Comparison of ENCODE assay signal across 16 cellular contexts in the genomic region with DNA sequence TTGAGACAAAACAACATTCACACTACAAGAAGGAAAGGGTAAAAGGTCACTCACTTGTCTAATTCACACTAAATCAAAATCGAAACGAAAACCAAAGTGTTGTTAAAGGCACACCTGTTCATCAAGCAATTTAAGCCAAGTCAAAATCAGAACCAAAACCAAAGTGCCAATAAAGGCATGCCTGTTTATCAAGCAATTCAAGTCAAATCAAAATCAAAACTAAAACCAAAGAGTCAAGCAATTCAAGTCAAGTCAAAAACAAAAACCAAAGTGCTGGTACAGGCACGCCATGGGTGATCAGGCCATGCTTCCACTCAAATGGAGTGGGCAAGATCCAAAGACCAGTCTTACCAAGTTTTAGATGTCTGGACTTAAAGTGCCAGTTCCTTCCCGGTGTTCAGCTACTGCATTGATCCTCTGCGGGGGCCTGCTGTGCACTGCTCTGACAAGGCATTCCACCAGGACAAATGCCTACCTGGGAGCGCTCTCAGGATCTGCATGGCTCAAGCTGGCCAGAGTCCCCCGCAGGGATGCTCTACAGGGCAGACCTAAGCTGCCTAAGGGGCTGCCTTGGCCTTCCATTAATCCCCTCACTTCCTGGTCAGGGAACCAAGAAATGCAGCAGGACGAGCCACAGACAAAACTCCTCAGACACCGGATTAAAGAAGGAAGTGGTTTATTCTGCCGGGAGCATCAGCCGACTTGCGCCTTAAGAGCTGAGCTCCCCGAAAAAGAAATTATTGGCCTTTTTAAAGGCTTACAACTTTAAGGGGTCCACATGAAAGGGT. TPM values are rescaled to one million over a fixed set of nuclear protein-coding genes. Genes with fewer than 3 reads are reported as not detected.
DNase-seq lines count a peak whose midpoint lies in the region; ATAC-seq, FAIRE-seq and TF ChIP-seq lines count a peak whose summit lies in the region.
"Not testable (repeated sequence)": the region's sequence is repeated elsewhere in the genome, so short reads cannot be mapped to it uniquely, and the experiment has no call there.
"Had no signal": no experiment of that assay in that cellular context is flagged by ENCODE, and none has a peak within 500 bp of the region (broad histone marks: within the 10 kb centered on the region; RNA-seq: fewer than 3 reads in every experiment).

No MANE protein-coding gene starts in this region.

- H4K20me1 ChIP-seq in HepG2 (ENCODE audit: insufficient read depth, low read length) = not testable (repeated sequence)

- peaks cover 11% of the 10 kb centered on the region for H3K4me1 Mint-ChIP-seq in CD4-positive, alpha-beta T cell (ENCODE audit: low read depth)
- peaks cover 19 to 23% (median 20%) of the 10 kb centered on the region in 3 donors for H3K4me1 Mint-ChIP-seq in T-cell
- H3K4me1 Mint-ChIP-seq in activated CD4-positive, alpha-beta memory T cell treated with anti-CD3 and anti-CD28 coated beads, Interleukin-2, amount 10 ng/mL, durations not matched to agents 7 days and 5 days = peaks cover 25% of the 10 kb centered on the region
- H3K4me1 Mint-ChIP-seq in activated naive CD8-positive, alpha-beta T cell (ENCODE audit: low read depth) = peaks cover 11% of the 10 kb centered on the region

- intact Hi-C loops in CD4-positive, alpha-beta T cell (cut with DNase I, micrococcal nuclease) = loop anchor here in 1 of 2 experiments (10.0 kb wide), 1 partner anchor 1635 kb away; no protein-coding TSS in a partner anchor
- intact Hi-C loops in HepG2 (cut with micrococcal nuclease; ENCODE audit: unreplicated experiment) = not testable (repeated sequence)

- not testable (repeated sequence) for H3K27me3 Mint-ChIP-seq in CD4-positive, alpha-beta T cell; T-cell; activated CD4-positive, alpha-beta memory T cell treated with anti-CD3 and anti-CD28 coated beads, Interleukin-2, amount 10 ng/mL, durations not matched to agents 7 days and 5 days; activated naive CD8-positive, alpha-beta T cell

- not testable (repeated sequence) for H3K9me3 ChIP-seq in CD4-positive, alpha-beta T cell (ENCODE audit: control insufficient read depth, low read length); HepG2 (ENCODE audit: low read length)

- not testable (repeated sequence) for BruUV-seq in HepG2 (replicated peaks; lab: Mats Ljungman, UMichigan)

- H3K4me2 ChIP-seq in HepG2 (ENCODE audit: low read depth, low read length) = peak overlapping the region; percentile 56

- not testable (repeated sequence) for DNase-seq in CD4-positive, alpha-beta T cell; GM19239 (ENCODE audit: insufficient read length, low spot score); T-cell; HepG2 (ENCODE audit: low spot score)
- peak; percentile 39 for DNase-seq in activated CD4-positive, alpha-beta memory T cell treated with anti-CD3 and anti-CD28 coated beads, Interleukin-2, amount 10 ng/mL, durations not matched to agents 7 days and 5 days
- peak; percentile 17 for DNase-seq in stimulated activated CD4-positive, alpha-beta T cell treated with anti-CD3 and anti-CD28 coated beads, Interleukin-4, amount 100 ng/mL, for 24 hours

- H3K4me3 ChIP-seq in HepG2 (replicated peaks in 1 of 3; ENCODE audit: insufficient read depth in 1 of 3, low read depth in 2 of 3, low read length in 3 of 3) = not testable (repeated sequence)

- H3K9ac ChIP-seq in HepG2 (ENCODE audit: insufficient read depth, low read depth, low read length) = not testable (repeated sequence)

- in situ Hi-C loops in HepG2 (cut with HindIII; ENCODE audit: extremely low pct_ligation_motif_present, low pct_unique_long_range_greater_than_20kb) = not testable (repeated sequence)

- TF ChIP-seq EP300 in HepG2 (IDR thresholded peaks at IDR 0.05; ENCODE audit: low read depth in 2 of 2, low read length in 2 of 2); HepG2 (CRISPR knock-in tag; IDR thresholded peaks at IDR 0.05; ENCODE audit: borderline replicate concordance): not testable (repeated sequence)

- not testable (repeated sequence) for TF ChIP-seq CTCF in CD4-positive, alpha-beta T cell (IDR thresholded peaks at IDR 0.05); HepG2 (CRISPR knock-in tag; IDR thresholded peaks at IDR 0.05)

- H3K4me1 ChIP-seq in HepG2 (ENCODE audit: insufficient read depth, low read length) = peaks cover 40% of the 10 kb centered on the region

- not testable (repeated sequence) for H3K27me3 ChIP-seq in CD4-positive, alpha-beta T cell (ENCODE audit: control insufficient read depth, insufficient read depth, low read length); HepG2 (ENCODE audit: control insufficient read depth in 1 of 2, insufficient read depth in 2 of 2, low read length in 2 of 2)

- H3K4me3 Mint-ChIP-seq in CD4-positive, alpha-beta T cell = peak overlapping the region; percentile 21
- peak overlapping the region; percentile 31 to 52 (median 43) for H3K4me3 Mint-ChIP-seq in T-cell
- H3K4me3 Mint-ChIP-seq in activated CD4-positive, alpha-beta memory T cell treated with anti-CD3 and anti-CD28 coated beads, Interleukin-2, amount 10 ng/mL, durations not matched to agents 7 days and 5 days = peak overlapping the region; percentile 71
- peak overlapping the region; percentile 25 for H3K4me3 Mint-ChIP-seq in activated naive CD8-positive, alpha-beta T cell

- WGBS in HepG2 (ENCODE audit: low lambda C conversion rate) = 73% methylated on average over 11 of the region's 13 CpGs

- H3K27ac ChIP-seq in CD4-positive, alpha-beta T cell (ENCODE audit: low read depth, low read length); HepG2 (ENCODE audit: extremely low read length, insufficient read depth, low read length): not testable (repeated sequence)

- H2AFZ ChIP-seq in HepG2 (ENCODE audit: low read length) = not testable (repeated sequence)

- H3K79me2 ChIP-seq in HepG2 (ENCODE audit: insufficient read depth, low read length) = not testable (repeated sequence)

- FAIRE-seq in GM19239 (lab: Jason Lieb, UNC) = peak; percentile 81
- FAIRE-seq in HepG2 (lab: Jason Lieb, UNC) = not testable (repeated sequence)

- not testable (repeated sequence) for H3K36me3 ChIP-seq in HepG2 (replicated peaks in 1 of 2; ENCODE audit: control insufficient read depth in 1 of 2, insufficient read depth in 2 of 2, low read length in 2 of 2)

- POLR2A ChIA-PET in CD4-positive, alpha-beta T cell (lab: Charles Lee) = interaction anchor here (1.2 kb wide), 1 partner anchor 9 kb away, joined by 4 read pairs; no protein-coding TSS in a partner anchor
- POLR2A ChIA-PET in T-cell (lab: Charles Lee) = not testable (repeated sequence)
- POLR2A ChIA-PET in activated CD4-positive, alpha-beta memory T cell treated with anti-CD3 and anti-CD28 coated beads, Interleukin-2, amount 10 ng/mL, durations not matched to agents 7 days and 5 days (lab: Charles Lee) = interaction anchor here (1.3 to 1.6 kb wide), 2 partner anchors 10 to 28 kb away, joined by 3 to 6 read pairs; no protein-coding TSS in a partner anchor
- POLR2A ChIA-PET in HepG2 (lab: Yijun Ruan, JAX) = interaction anchor here (1.4 kb wide), 1 partner anchor 184 kb away, joined by 3 read pairs; a partner anchor contains a TSS

- not testable (repeated sequence) for H3K9me3 Mint-ChIP-seq in CD4-positive, alpha-beta T cell; T-cell; activated CD4-positive, alpha-beta memory T cell treated with anti-CD3 and anti-CD28 coated beads, Interleukin-2, amount 10 ng/mL, durations not matched to agents 7 days and 5 days; activated naive CD8-positive, alpha-beta T cell (ENCODE audit: low read depth)

- TF ChIP-seq RAD21 in HepG2 (CRISPR knock-in tag; IDR thresholded peaks at IDR 0.05) = not testable (repeated sequence)

- peak overlapping the region; percentile 5 for H3K27ac Mint-ChIP-seq in CD4-positive, alpha-beta T cell
- H3K27ac Mint-ChIP-seq in T-cell = peak overlapping the region; percentile 83 to 84
- H3K27ac Mint-ChIP-seq in activated CD4-positive, alpha-beta memory T cell treated with anti-CD3 and anti-CD28 coated beads, Interleukin-2, amount 10 ng/mL, durations not matched to agents 7 days and 5 days = peak overlapping the region; percentile 85
- peak overlapping the region; percentile 58 for H3K27ac Mint-ChIP-seq in activated naive CD8-positive, alpha-beta T cell

- CTCF ChIA-PET in CD4-positive, alpha-beta T cell (lab: Charles Lee); T-cell (lab: Charles Lee); HepG2 (lab: Yijun Ruan, JAX; ENCODE audit: low intra/inter-chr PET ratio, low total read pairs): not testable (repeated sequence)
- CTCF ChIA-PET in activated CD4-positive, alpha-beta memory T cell treated with anti-CD3 and anti-CD28 coated beads, Interleukin-2, amount 10 ng/mL, durations not matched to agents 7 days and 5 days (lab: Charles Lee) = interaction anchor here (1.3 kb wide), 1 partner anchor 10 kb away, joined by 9 read pairs; no protein-coding TSS in a partner anchor

- TF ChIP-seq POLR2A in HepG2 (IDR thresholded peaks at IDR 0.05; ENCODE audit: insufficient read depth in 1 of 2, low read depth in 2 of 2, low read length in 2 of 2) = not testable (repeated sequence)

- not testable (repeated sequence) for H3K36me3 Mint-ChIP-seq in CD4-positive, alpha-beta T cell (ENCODE audit: low read depth); activated CD4-positive, alpha-beta memory T cell treated with anti-CD3 and anti-CD28 coated beads, Interleukin-2, amount 10 ng/mL, durations not matched to agents 7 days and 5 days (ENCODE audit: low read depth); activated naive CD8-positive, alpha-beta T cell
- peaks cover 16% of the 10 kb centered on the region for H3K36me3 Mint-ChIP-seq in T-cell

- not testable (repeated sequence) for ATAC-seq in CD4-positive, alpha-beta T cell (ENCODE audit: poor library complexity); HepG2
- ATAC-seq in HG03439 (IDR thresholded peaks at IDR 0.05; ENCODE audit: unreplicated experiment) = peak; percentile 66
- peak in 2 of 4 experiments; percentile 19 to 52 for ATAC-seq in T-cell (replicated peaks in 1 of 4)

RNA-seq across cellular contexts. Expression of a gene that starts 42.4 kb away (rescaled TPM):
- total RNA-seq in CD4-positive, alpha-beta T cell = not detected
- total RNA-seq in T-cell (not detected), HepG2 (2016; rRNA removed; fragmentation: Illumina TruSeq; extraction: Trizol) (not detected in 2 replicates)
- total RNA-seq in activated CD4-positive, alpha-beta memory T cell treated with anti-CD3 and anti-CD28 coated beads, Interleukin-2, amount 10 ng/mL, durations not matched to agents 7 days and 5 days = not detected
- total RNA-seq in HepG2 (2016; cell fraction: cytosol; rRNA removed; fragmentation: Illumina TruSeq; extraction: Trizol; ENCODE audit: low read depth) = not detected in 2 replicates
- total RNA-seq in HepG2 (2016; cell fraction: insoluble cytoplasmic fraction; rRNA removed; fragmentation: Illumina TruSeq; extraction: Trizol) = not detected in 2 replicates
- not detected in 2 replicates for total RNA-seq in HepG2 (2016; cell fraction: membrane; rRNA removed; fragmentation: Illumina TruSeq; extraction: Trizol)
- not detected in 2 replicates for total RNA-seq in HepG2 (2016; cell fraction: nucleus; rRNA removed; fragmentation: Illumina TruSeq; extraction: Trizol)
- not detected in 2 replicates for polyA plus RNA-seq in HepG2 (2011; rRNA removed)
- not detected in 2 replicates for polyA plus RNA-seq in HepG2 (2011; cell fraction: cytosol; rRNA removed)
- polyA plus RNA-seq in HepG2 (2011; cell fraction: nucleus; rRNA removed) = not detected in 2 replicates
- not detected in 2 replicates for polyA plus RNA-seq in HepG2 (2012)
- polyA plus RNA-seq in HepG2 (2016; cell fraction: cytosol; fragmentation: Illumina TruSeq; extraction: Trizol; ENCODE audit: low read depth) = not detected in 2 replicates
- not detected in 2 replicates for polyA plus RNA-seq in HepG2 (2016; cell fraction: insoluble cytoplasmic fraction; fragmentation: Illumina TruSeq; extraction: Trizol; ENCODE audit: low read depth)
- polyA plus RNA-seq in HepG2 (2016; cell fraction: membrane; fragmentation: Illumina TruSeq; extraction: Trizol; ENCODE audit: low read depth) = not detected in 2 replicates
- not detected in 2 replicates for polyA plus RNA-seq in HepG2 (2016; cell fraction: nucleus; fragmentation: Illumina TruSeq; extraction: Trizol; ENCODE audit: insufficient read depth, low read depth)
- not detected in 2 replicates for polyA minus RNA-seq in HepG2 (2011; rRNA and poly(A)+ RNA removed; ENCODE audit: low replicate concordance)
- not detected in 2 replicates for polyA minus RNA-seq in HepG2 (2011; cell fraction: cytosol; rRNA and poly(A)+ RNA removed)
- not detected in 2 replicates for polyA minus RNA-seq in HepG2 (2011; cell fraction: nucleus; rRNA and poly(A)+ RNA removed)
- total RNA-seq: A172, bronchial epithelial cell, dermis blood vessel endothelial cell, G401, lung microvascular endothelial cell, myocyte, right lobe of liver, ureter had no signal

Comparison
In these comparisons a context has a peak if more than half of its experiments do, and no peak if none do; other contexts are left out.
1. H3K27ac Mint-ChIP-seq: peak in every context shown above with its lines; median percentile 85 in activated CD4-positive, alpha-beta memory T cell treated with anti-CD3 and anti-CD28 coated beads, Interleukin-2, amount 10 ng/mL, durations not matched to agents 7 days and 5 days; 84 in T-cell; 58 in activated naive CD8-positive, alpha-beta T cell; 5 in CD4-positive, alpha-beta T cell.
2. H3K4me3 Mint-ChIP-seq: peak in every context shown above with its lines; median percentile 71 in activated CD4-positive, alpha-beta memory T cell treated with anti-CD3 and anti-CD28 coated beads, Interleukin-2, amount 10 ng/mL, durations not matched to agents 7 days and 5 days; 43 in T-cell; 25 in activated naive CD8-positive, alpha-beta T cell; 21 in CD4-positive, alpha-beta T cell.